ENCODE assay signal across 2 cellular contexts in genomic region chr2:44459754-44460153, GRCh38.
TF ChIP-seq lines count a peak whose summit lies in the region.

No MANE protein-coding gene starts in this region.

TF ChIP-seq in SK-N-SH, 30 proteins besides CTCF, POLR2A, EP300 and RAD21 (continued from another document):
- no peak for TF ChIP-seq RXRA (IDR thresholded peaks at IDR 0.05; ENCODE audit: borderline replicate concordance, low read depth)
- no peak for TF ChIP-seq YY1 (IDR thresholded peaks at IDR 0.05; ENCODE audit: low read depth)
- TF ChIP-seq FOXM1 (IDR thresholded peaks at IDR 0.05; ENCODE audit: low read depth): no peak
- TF ChIP-seq CHD2 (IDR thresholded peaks at IDR 0.05; ENCODE audit: low read length, partially characterized antibody): no peak
- TF ChIP-seq REST (IDR thresholded peaks at IDR 0.05; ENCODE audit: low read depth, low read length): no peak
- TF ChIP-seq POLR2AphosphoS5 (IDR thresholded peaks at IDR 0.05; ENCODE audit: low read depth, low read length): no peak
- no peak for TF ChIP-seq PBX3 (IDR thresholded peaks at IDR 0.05)
- no peak for TF ChIP-seq MXI1 (IDR thresholded peaks at IDR 0.05; ENCODE audit: low read depth, low read length)
- no peak for TF ChIP-seq GABPA (IDR thresholded peaks at IDR 0.05; ENCODE audit: low read depth)

TF ChIP-seq in SK-N-SH treated with all-trans-retinoic acid at 6 μM for 48 hours, 23 proteins besides CTCF, POLR2A, EP300 and RAD21 (continued from another document):
- no peak for TF ChIP-seq TSHZ2 (CRISPR knock-in tag; IDR thresholded peaks at IDR 0.05)
- TF ChIP-seq TCF4 (CRISPR knock-in tag; IDR thresholded peaks at IDR 0.05; ENCODE audit: borderline replicate concordance): no peak
- TF ChIP-seq ARNTL (CRISPR knock-in tag; IDR thresholded peaks at IDR 0.05; ENCODE audit: borderline replicate concordance, low read depth): no peak
- no peak for TF ChIP-seq GLIS3 (CRISPR knock-in tag; IDR thresholded peaks at IDR 0.05)
TF ChIP-seq in SK-N-SH treated with all-trans-retinoic acid at 6 μM for 48 hours: peak in this region for 0.
